In the genomic region with DNA sequence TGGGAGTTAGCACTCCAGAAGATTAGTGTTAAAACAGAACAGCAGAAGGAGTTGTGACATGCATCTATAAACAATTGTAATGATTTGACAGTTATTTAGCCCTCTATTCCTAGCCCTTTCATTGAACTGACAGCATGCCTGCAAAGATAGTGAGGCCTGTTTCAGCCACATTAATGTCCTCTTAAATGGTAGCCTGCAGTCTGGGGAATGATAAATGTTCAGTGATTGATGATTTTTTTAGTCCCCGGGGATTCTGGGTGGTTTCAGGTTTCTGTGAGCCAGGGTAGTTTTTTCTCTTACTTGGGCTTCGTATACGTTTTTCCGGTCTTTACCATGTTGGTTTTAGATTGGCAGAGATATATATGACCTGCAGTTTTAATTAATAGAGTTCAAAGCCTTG, we compare ENCODE assay signal across 21 cellular contexts.
DNase-seq lines count a peak whose midpoint lies in the region; ATAC-seq, FAIRE-seq and TF ChIP-seq lines count a peak whose summit lies in the region.
"Had no signal": no experiment of that assay in that cellular context is flagged by ENCODE, and none has a peak within 500 bp of the region (broad histone marks: within the 10 kb centered on the region; RNA-seq: fewer than 3 reads in every experiment).

No MANE protein-coding gene starts in this region.

- WGBS in hepatocyte (ENCODE audit: low lambda C conversion rate, missing lambda C conversion rate), result 50% methylated on average over 4 of the region's 4 CpGs

- H3K4me2 ChIP-seq in neural progenitor cell (no peak overlapping the region), hepatocyte (no peak overlapping the region)

- DNase-seq in ELF-1 (ENCODE audit: low read depth, low spot score), result peak; percentile 34
- DNase-seq in NCI-H187 (lab: John Stamatoyannopoulos, UW), result peak; percentile 3 to 52
- peak; percentile 95 for DNase-seq in SK-N-DZ (ENCODE audit: low spot score)
- no peak for DNase-seq in neural progenitor cell (ENCODE audit: low spot score)
- DNase-seq in NCI-H345 (lab: John Stamatoyannopoulos, UW), result no peak
- no peak for DNase-seq in hepatocyte (ENCODE audit: low spot score)
- DNase-seq: activated effector memory CD4-positive, alpha-beta T cell treated with anti-CD3 and anti-CD28 coated beads, Interleukin-2, amount 50 U/mL, for 16 hours; central memory CD4-positive, alpha-beta T cell; COR-L47; effector memory CD8-positive, alpha-beta T cell; natural killer cell; NCI-H1092; NCI-H510A; small intestine; stimulated activated CD4-positive, alpha-beta T cell treated with anti-CD3 and anti-CD28 coated beads, Interleukin-4, amount 100 ng/mL, for 4 hours had no signal

- no peak overlapping the region for H3K9ac ChIP-seq in neural progenitor cell

- peaks cover 22% of the 10 kb centered on the region for H3K4me1 ChIP-seq in neural progenitor cell
- H3K4me1 ChIP-seq in hepatocyte (ENCODE audit: insufficient read depth), result peaks cover 7% of the 10 kb centered on the region
- H3K4me1 ChIP-seq: prostate gland, suprapubic skin had no signal

- H2AFZ ChIP-seq in neural progenitor cell (replicated peaks) (no peak overlapping the region), hepatocyte (no peak overlapping the region)

- no peak for ATAC-seq in HG03159 (IDR thresholded peaks at IDR 0.05; ENCODE audit: unreplicated experiment)
- ATAC-seq: effector memory CD8-positive, alpha-beta T cell; natural killer cell; Panc1 had no signal

- peaks cover 70% of the 10 kb centered on the region for H3K79me2 ChIP-seq in neural progenitor cell (ENCODE audit: low read depth)
- H3K79me2 ChIP-seq in hepatocyte, result peaks cover 46% of the 10 kb centered on the region

- H4K20me1 ChIP-seq in neural progenitor cell (ENCODE audit: low read depth), result peaks cover 27% of the 10 kb centered on the region
- H4K20me1 ChIP-seq in hepatocyte (ENCODE audit: insufficient read depth, poor library complexity, severe bottlenecking), result peaks cover 12% of the 10 kb centered on the region

- H3K4me3 Mint-ChIP-seq in neural progenitor cell, result no peak overlapping the region
- H3K4me3 Mint-ChIP-seq: effector memory CD8-positive, alpha-beta T cell; natural killer cell had no signal

- TF ChIP-seq CTCF in neural progenitor cell (IDR thresholded peaks at IDR 0.05) (no peak), hepatocyte (IDR thresholded peaks at IDR 0.05; ENCODE audit: poor library complexity) (no peak)

- H3K27me3 Mint-ChIP-seq in neural progenitor cell (ENCODE audit: insufficient read depth, low read depth), result no peaks in the 10 kb centered on the region
- H3K27me3 Mint-ChIP-seq: effector memory CD8-positive, alpha-beta T cell had no signal

- H3K27ac ChIP-seq in neural progenitor cell (no peak overlapping the region), hepatocyte (no peak overlapping the region)
- H3K27ac ChIP-seq: prostate gland, suprapubic skin had no signal

- H3K36me3 Mint-ChIP-seq in neural progenitor cell, result peaks cover 13% of the 10 kb centered on the region
- H3K36me3 Mint-ChIP-seq: natural killer cell had no signal

- peak; percentile 41 for FAIRE-seq in islet of Langerhans (lab: Jason Lieb, UNC)

- no peak overlapping the region for H3K27ac Mint-ChIP-seq in neural progenitor cell
- H3K27ac Mint-ChIP-seq: effector memory CD8-positive, alpha-beta T cell had no signal

- H3K27me3 ChIP-seq in neural progenitor cell (no peaks in the 10 kb centered on the region), hepatocyte (no peaks in the 10 kb centered on the region)
- H3K27me3 ChIP-seq: suprapubic skin had no signal

- peaks cover 14% of the 10 kb centered on the region for H3K4me1 Mint-ChIP-seq in neural progenitor cell

- H3K9me3 Mint-ChIP-seq in neural progenitor cell, result no peaks in the 10 kb centered on the region
- H3K9me3 Mint-ChIP-seq: effector memory CD8-positive, alpha-beta T cell; natural killer cell had no signal

- H3K36me3 ChIP-seq in neural progenitor cell (peaks cover 10% of the 10 kb centered on the region), hepatocyte (replicated peaks; ENCODE audit: insufficient read depth, low read depth) (no peaks in the 10 kb centered on the region)
- H3K36me3 ChIP-seq: prostate gland, suprapubic skin had no signal

- H3K9me2 ChIP-seq in hepatocyte (replicated peaks; ENCODE audit: insufficient read depth), result no peaks in the 10 kb centered on the region

- no peak overlapping the region for H3K4me3 ChIP-seq in neural progenitor cell
- H3K4me3 ChIP-seq in hepatocyte, result no peak overlapping the region
- H3K4me3 ChIP-seq: lung, prostate gland, suprapubic skin had no signal

- H3K9me3 ChIP-seq in neural progenitor cell (ENCODE audit: low read depth) (no peaks in the 10 kb centered on the region), hepatocyte (ENCODE audit: low read depth) (no peaks in the 10 kb centered on the region)
- H3K9me3 ChIP-seq: prostate gland, suprapubic skin had no signal

- H3F3A ChIP-seq in neural progenitor cell (ENCODE audit: low read depth), result no peaks in the 10 kb centered on the region

Comparison
In these comparisons a context has a peak if more than half of its experiments do, and no peak if none do; other contexts are left out.
1. DNase-seq: peak in ELF-1 (single experiment), NCI-H187 (2 of 2) and SK-N-DZ (single experiment); none in neural progenitor cell (single experiment), NCI-H345 (single experiment) and hepatocyte (single experiment).